In the genomic region with DNA sequence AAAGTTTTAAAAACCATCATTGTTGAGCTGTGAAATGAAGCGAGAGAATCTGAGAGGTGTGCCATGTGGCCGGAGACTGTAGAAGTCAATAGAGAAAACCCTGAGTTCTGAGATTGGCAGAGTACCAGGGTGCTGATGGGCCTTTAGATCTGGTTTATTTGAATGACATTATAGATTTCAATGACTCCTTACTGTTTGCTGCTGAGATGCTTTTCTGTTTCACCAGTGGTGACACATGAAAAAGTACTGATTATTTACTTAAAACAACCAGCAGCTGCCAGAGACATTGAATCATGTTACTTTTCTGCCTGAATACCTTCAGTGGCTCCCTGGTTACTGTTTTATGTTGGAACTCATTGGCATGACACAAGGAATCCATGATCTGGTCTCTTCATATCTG, we compare ENCODE assay signal across 16 cellular contexts.
DNase-seq lines count a peak whose midpoint lies in the region; ATAC-seq, FAIRE-seq and TF ChIP-seq lines count a peak whose summit lies in the region.
"Had no signal": no experiment of that assay in that cellular context is flagged by ENCODE, and none has a peak within 500 bp of the region (broad histone marks: within the 10 kb centered on the region; RNA-seq: fewer than 3 reads in every experiment).

No MANE protein-coding gene starts in this region.

- 8% methylated on average over 2 of the region's 2 CpGs for WGBS in A549 (ENCODE audit: missing lambda C conversion rate)
- WGBS in transverse colon (ENCODE audit: low coverage in 1 of 2), 2 donors, result 72 to 90% methylated on average over 2 of the region's 2 CpGs

- H3K27me3 ChIP-seq in KMS-11 (ENCODE audit: insufficient read depth, low read depth) (no peaks in the 10 kb centered on the region), PC-3 (ENCODE audit: low read length) (no peaks in the 10 kb centered on the region), transverse colon (no peaks in the 10 kb centered on the region)
- H3K27me3 ChIP-seq: upper lobe of left lung had no signal

- TF ChIP-seq POLR2A in A549 (IDR thresholded peaks at IDR 0.05; ENCODE audit: low read length), result no peak
- TF ChIP-seq POLR2A in transverse colon (IDR thresholded peaks at IDR 0.05), result no peak

- H3F3A ChIP-seq in PC-3 (ENCODE audit: low read length, unreplicated experiment), result no peaks in the 10 kb centered on the region

- H3K9ac ChIP-seq in KMS-11 (no peak overlapping the region), PC-3 (ENCODE audit: low read length) (no peak overlapping the region)

- no peak for FAIRE-seq in A549 (lab: Jason Lieb, UNC)
- FAIRE-seq: keratinocyte had no signal

- no peaks in the 10 kb centered on the region for H4K20me1 ChIP-seq in KMS-11 (ENCODE audit: insufficient read depth)
- H4K20me1 ChIP-seq in PC-3 (ENCODE audit: low read length), result no peaks in the 10 kb centered on the region

- H3K36me3 ChIP-seq in KMS-11 (ENCODE audit: insufficient read depth) (no peaks in the 10 kb centered on the region), PC-3 (ENCODE audit: low read depth, low read length) (no peaks in the 10 kb centered on the region), transverse colon (no peaks in the 10 kb centered on the region)
- H3K36me3 ChIP-seq: upper lobe of left lung had no signal

- peak overlapping the region; percentile 11; the same call in 1 of the 3 replicates for H3K4me2 ChIP-seq in A549
- peak overlapping the region; percentile 58; the same call in 1 of the 2 replicates for H3K4me2 ChIP-seq in KMS-11
- H3K4me2 ChIP-seq in PC-3 (ENCODE audit: low read length), result 0 out of 2 replicates have a peak overlapping the region, but pooled peaks have one; percentile 12

- no peak overlapping the region for H2AFZ ChIP-seq in KMS-11 (ENCODE audit: low read depth)
- no peak overlapping the region for H2AFZ ChIP-seq in PC-3 (ENCODE audit: low read length)

- H3K4me1 ChIP-seq in A549 (peaks cover 7% of the 10 kb centered on the region; the same call in 1 of the 3 replicates), KMS-11 (ENCODE audit: low read depth, poor library complexity, severe bottlenecking) (peaks cover 73% of the 10 kb centered on the region), PC-3 (ENCODE audit: insufficient read depth, low read length) (peaks cover 70% of the 10 kb centered on the region), transverse colon (peaks cover 0 to 40% (median 18%) of the 10 kb centered on the region in 4 donors)
- H3K4me1 ChIP-seq: upper lobe of left lung had no signal

- H3K27me3 Mint-ChIP-seq in naive thymus-derived CD8-positive, alpha-beta T cell, result no peaks in the 10 kb centered on the region
- H3K27me3 Mint-ChIP-seq: natural killer cell treated with Interleukin-12 subunit alpha and Interleukin-12 subunit beta and Interleukin-15 and Interleukin-18, amount 100 ng/mL, for 72 hours had no signal

- in situ Hi-C loops in transverse colon (cut with MboI; ENCODE audit: low pct_ligation_motif_present in 1 of 4, low pct_unique_long_range_greater_than_20kb in 1 of 4, low sequenced_read_pairs in 3 of 4), result no loop called here

- no peak overlapping the region for H3K27ac Mint-ChIP-seq in naive thymus-derived CD8-positive, alpha-beta T cell
- H3K27ac Mint-ChIP-seq: activated CD8-positive, alpha-beta T cell treated with anti-CD3 and anti-CD28 coated beads, Interleukin-2, amount 10 ng/mL, durations not matched to agents 7 days and 5 days; natural killer cell treated with Interleukin-12 subunit alpha and Interleukin-12 subunit beta and Interleukin-15 and Interleukin-18, amount 100 ng/mL, for 72 hours had no signal

- TF ChIP-seq EP300 in A549 (IDR thresholded peaks at IDR 0.05), result no peak
- no peak for TF ChIP-seq EP300 in transverse colon (IDR thresholded peaks at IDR 0.05; ENCODE audit: low read depth)

- DNase-seq in A549 (ENCODE audit: low read depth in 1 of 2, low spot score in 1 of 2), result peak; percentile 1 to 50
- peak; percentile 93 for DNase-seq in PC-3
- DNase-seq in epithelial cell of proximal tubule (ENCODE audit: low read depth), result peak; percentile 15
- no peak for DNase-seq in naive thymus-derived CD8-positive, alpha-beta T cell
- DNase-seq in stimulated activated CD4-positive, alpha-beta T cell treated with anti-CD3 and anti-CD28 coated beads, Interleukin-1b, Interleukin-23, amount 100 ng/mL, for 48 hours, result no peak
- DNase-seq in transverse colon, result no peak
- DNase-seq in stimulated activated CD4-positive, alpha-beta T cell treated with anti-CD3 and anti-CD28 coated beads, Interleukin-12 subunit alpha, Interleukin-12 subunit beta, amount 100 ng/mL, for 4 hours, result no peak
- DNase-seq: activated CD8-positive, alpha-beta T cell treated with anti-CD3 and anti-CD28 coated beads, Interleukin-2, amount 10 ng/mL, durations not matched to agents 7 days and 5 days; activated naive CD4-positive, alpha-beta T cell treated with Interleukin-2 at 50 U/mL for 16 hours; cortex of kidney; DMS79; Kasumi-1; upper lobe of left lung had no signal

- H3K9me2 ChIP-seq in PC-3 (replicated peaks; ENCODE audit: low read length), result no peaks in the 10 kb centered on the region

- H3K4me3 ChIP-seq in A549 (no peak overlapping the region), KMS-11 (IDR thresholded peaks at IDR 0.05; ENCODE audit: insufficient read depth, low read depth, low read length) (no peak overlapping the region), PC-3 (ENCODE audit: low read length) (no peak overlapping the region), epithelial cell of proximal tubule (ENCODE audit: low read depth, low read length) (no peak overlapping the region), transverse colon (no peak overlapping the region)
- H3K4me3 ChIP-seq: upper lobe of left lung had no signal

- CTCF ChIA-PET in A549 (lab: Yijun Ruan, JAX) (no interaction called here), PC-3 (lab: Charles Lee) (no interaction called here)

- no peaks in the 10 kb centered on the region for H3K9me3 ChIP-seq in A549
- no peaks in the 10 kb centered on the region for H3K9me3 ChIP-seq in PC-3 (ENCODE audit: low read length)
- H3K9me3 ChIP-seq in transverse colon, result no peaks in the 10 kb centered on the region
- H3K9me3 ChIP-seq: upper lobe of left lung had no signal

- H3K79me2 ChIP-seq in KMS-11 (ENCODE audit: insufficient read depth, low read depth) (no peaks in the 10 kb centered on the region), PC-3 (ENCODE audit: low read length) (no peaks in the 10 kb centered on the region)

- intact Hi-C loops in PC-3 (cut with micrococcal nuclease) (loop anchor here (2.0 to 10.0 kb wide), 4 partner anchors 27 to 701 kb away; no protein-coding TSS in a partner anchor), transverse colon (cut with DNase I; ENCODE audit: low total_unique reads) (no loop called here)

- ATAC-seq in A549, result peak; percentile 70 to 74; a peak in 5 of 6 replicates
- ATAC-seq in PC-3, result peak; percentile 66
- ATAC-seq in naive thymus-derived CD8-positive, alpha-beta T cell, result no peak
- ATAC-seq: activated CD8-positive, alpha-beta T cell treated with anti-CD3 and anti-CD28 coated beads, Interleukin-2, amount 10 ng/mL, durations not matched to agents 7 days and 5 days; natural killer cell treated with Interleukin-12 subunit alpha and Interleukin-12 subunit beta and Interleukin-15 and Interleukin-18, amount 100 ng/mL, for 72 hours had no signal

- POLR2A ChIA-PET in A549 (lab: Yijun Ruan, JAX) (no interaction called here), PC-3 (lab: Charles Lee; ENCODE audit: unreplicated experiment) (no interaction called here)
- POLR2A ChIA-PET in naive thymus-derived CD8-positive, alpha-beta T cell (lab: Charles Lee), result no interaction called here

- H3K27ac ChIP-seq in A549 (no peak overlapping the region), KMS-11 (no peak overlapping the region), PC-3 (ENCODE audit: low read length) (peak overlapping the region; percentile 52), transverse colon (no peak overlapping the region)
- H3K27ac ChIP-seq: upper lobe of left lung had no signal

- TF ChIP-seq CTCF in A549 (IDR thresholded peaks at IDR 0.05), result no peak
- TF ChIP-seq CTCF in KMS-11 (conservative IDR thresholded peaks at IDR 0.05; ENCODE audit: low read depth, low read length), result no peak
- no peak for TF ChIP-seq CTCF in PC-3 (conservative IDR thresholded peaks at IDR 0.05; ENCODE audit: low read depth, low read length)
- no peak for TF ChIP-seq CTCF in epithelial cell of proximal tubule (conservative IDR thresholded peaks at IDR 0.05; ENCODE audit: low read depth, low read length)
- no peak for TF ChIP-seq CTCF in transverse colon (IDR thresholded peaks at IDR 0.05)

- BruUV-seq in PC-3 (replicated peaks; lab: Mats Ljungman, UMichigan), result no TSS peak

- H3K4me1 Mint-ChIP-seq in naive thymus-derived CD8-positive, alpha-beta T cell, result peaks cover 0 to 2% (median 0%) of the 10 kb centered on the region in 4 donors

- H3K4me3 Mint-ChIP-seq in naive thymus-derived CD8-positive, alpha-beta T cell, result no peak overlapping the region
- H3K4me3 Mint-ChIP-seq: activated CD8-positive, alpha-beta T cell treated with anti-CD3 and anti-CD28 coated beads, Interleukin-2, amount 10 ng/mL, durations not matched to agents 7 days and 5 days; natural killer cell treated with Interleukin-12 subunit alpha and Interleukin-12 subunit beta and Interleukin-15 and Interleukin-18, amount 100 ng/mL, for 72 hours had no signal

- peaks cover 0 to 19% (median 5%) of the 10 kb centered on the region in 9 donors for H3K9me3 Mint-ChIP-seq in naive thymus-derived CD8-positive, alpha-beta T cell

- H3K36me3 Mint-ChIP-seq in naive thymus-derived CD8-positive, alpha-beta T cell, result no peaks in the 10 kb centered on the region

- no peak for TF ChIP-seq RAD21 in A549 (conservative IDR thresholded peaks at IDR 0.05 in 1 of 2, IDR thresholded peaks at IDR 0.05 in 1 of 2)

TF ChIP-seq in A549, 52 proteins besides CTCF, POLR2A, EP300 and RAD21 (continues in another document):
- no peak for TF ChIP-seq POLR2AphosphoS2 (conservative IDR thresholded peaks at IDR 0.05; ENCODE audit: low read length)
- TF ChIP-seq, protein P1, sequence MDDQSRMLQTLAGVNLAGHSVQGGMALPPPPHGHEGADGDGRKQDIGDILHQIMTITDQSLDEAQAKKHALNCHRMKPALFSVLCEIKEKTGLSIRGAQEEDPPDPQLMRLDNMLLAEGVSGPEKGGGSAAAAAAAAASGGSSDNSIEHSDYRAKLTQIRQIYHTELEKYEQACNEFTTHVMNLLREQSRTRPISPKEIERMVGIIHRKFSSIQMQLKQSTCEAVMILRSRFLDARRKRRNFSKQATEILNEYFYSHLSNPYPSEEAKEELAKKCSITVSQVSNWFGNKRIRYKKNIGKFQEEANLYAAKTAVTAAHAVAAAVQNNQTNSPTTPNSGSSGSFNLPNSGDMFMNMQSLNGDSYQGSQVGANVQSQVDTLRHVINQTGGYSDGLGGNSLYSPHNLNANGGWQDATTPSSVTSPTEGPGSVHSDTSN (IDR thresholded peaks at IDR 0.05), result no peak
- no peak for TF ChIP-seq ZNF302 (CRISPR knock-in tag; IDR thresholded peaks at IDR 0.05)
- no peak for TF ChIP-seq ESRRA (IDR thresholded peaks at IDR 0.05; ENCODE audit: borderline replicate concordance, low read length)
- TF ChIP-seq HOXB5 (CRISPR knock-in tag; IDR thresholded peaks at IDR 0.05), result no peak
- no peak for TF ChIP-seq ZSCAN20 (CRISPR knock-in tag; IDR thresholded peaks at IDR 0.05)
- TF ChIP-seq EHMT2 (IDR thresholded peaks at IDR 0.05; ENCODE audit: low read depth), result no peak
- TF ChIP-seq RNF2 (IDR thresholded peaks at IDR 0.05; ENCODE audit: borderline replicate concordance, low read depth), result no peak
- TF ChIP-seq JUN (IDR thresholded peaks at IDR 0.05), result no peak
- no peak for TF ChIP-seq FOSB (CRISPR knock-in tag; IDR thresholded peaks at IDR 0.05)

Comparison
In these comparisons a context has a peak if more than half of its experiments do, and no peak if none do; other contexts are left out.
1. ATAC-seq: peak in A549 (2 of 2) and PC-3 (single experiment); none in naive thymus-derived CD8-positive, alpha-beta T cell (0 of 2).
2. DNase-seq: peak in A549 (2 of 2), PC-3 (single experiment) and epithelial cell of proximal tubule (single experiment); none in naive thymus-derived CD8-positive, alpha-beta T cell (0 of 10), stimulated activated CD4-positive, alpha-beta T cell treated with anti-CD3 and anti-CD28 coated beads, Interleukin-1b, Interleukin-23, amount 100 ng/mL, for 48 hours (single experiment), transverse colon (single experiment) and stimulated activated CD4-positive, alpha-beta T cell treated with anti-CD3 and anti-CD28 coated beads, Interleukin-12 subunit alpha, Interleukin-12 subunit beta, amount 100 ng/mL, for 4 hours (single experiment).
3. Peak in every context shown above with its lines, with median percentiles within 50 percentile points of each other: H3K4me2 ChIP-seq.